ENCODE assay signal across 7 cellular contexts in genomic region chr9:1989500-1989899, GRCh38.
"Had no signal": no experiment of that assay in that cellular context is flagged by ENCODE, and none has a peak within 500 bp of the region (broad histone marks: within the 10 kb centered on the region; RNA-seq: fewer than 3 reads in every experiment).

No MANE protein-coding gene starts in this region.

- DNase-seq: IMR-90, KBM-7, KG1 had no signal

- H3K4me1 Mint-ChIP-seq: IgD-negative memory B cell had no signal

- H3K27ac Mint-ChIP-seq: IgD-negative memory B cell had no signal

- H3K4me3 ChIP-seq: K562 had no signal

- H3K9me3 Mint-ChIP-seq: IgD-negative memory B cell had no signal

- ATAC-seq: HepG2, K562 had no signal

- H3K27me3 Mint-ChIP-seq: IgD-negative memory B cell had no signal

- H3K4me3 Mint-ChIP-seq: IgD-negative memory B cell had no signal

- H3K27ac ChIP-seq: HL-60 had no signal

- H3K36me3 Mint-ChIP-seq: IgD-negative memory B cell had no signal
